In genomic region chr5:93569295-93570164, GRCh38 we compare ENCODE assay signal across 21 cellular contexts. TPM values are rescaled to one million over a fixed set of nuclear protein-coding genes. Genes with fewer than 3 reads are reported as not detected.
DNase-seq lines count a peak whose midpoint lies in the region; ATAC-seq and TF ChIP-seq lines count a peak whose summit lies in the region.
"Had no signal": no experiment of that assay in that cellular context is flagged by ENCODE, and none has a peak within 500 bp of the region (broad histone marks: within the 10 kb centered on the region; RNA-seq: fewer than 3 reads in every experiment).

No MANE protein-coding gene starts in this region.

- H3K4me1 ChIP-seq in PC-3 (ENCODE audit: insufficient read depth, low read length): peaks cover 6% of the 10 kb centered on the region; the same call in 1 of the 2 replicates

- no TSS peak for BruUV-seq in PC-3 (replicated peaks; lab: Mats Ljungman, UMichigan)

- H3K4me2 ChIP-seq in PC-3 (ENCODE audit: low read length): no peak overlapping the region

- intact Hi-C loops in PC-3 (cut with micrococcal nuclease): no loop called here

- H2AFZ ChIP-seq in PC-3 (ENCODE audit: low read length): no peak overlapping the region

- H3K9me3 ChIP-seq in PC-3 (ENCODE audit: low read length): no peaks in the 10 kb centered on the region
- H3K9me3 ChIP-seq: neutrophil, upper lobe of right lung had no signal

- peaks cover 2% of the 10 kb centered on the region for H3K36me3 Mint-ChIP-seq in activated naive CD8-positive, alpha-beta T cell
- peaks cover 2% of the 10 kb centered on the region for H3K36me3 Mint-ChIP-seq in activated naive CD8-positive, alpha-beta T cell treated with anti-CD3 and anti-CD28 coated beads, Interleukin-2, amount 50 U/mL, for 24 hours (ENCODE audit: low read depth)
- H3K36me3 Mint-ChIP-seq in naive B cell (peaks cover 7 to 9% of the 10 kb centered on the region in 2 donors), type B pancreatic cell (no peaks in the 10 kb centered on the region)
- H3K36me3 Mint-ChIP-seq: activated CD4-positive, alpha-beta memory T cell treated with anti-CD3 and anti-CD28 coated beads for 36 hours had no signal

- peaks cover 53% of the 10 kb centered on the region for H3K27me3 Mint-ChIP-seq in activated naive CD8-positive, alpha-beta T cell
- peaks cover 68% of the 10 kb centered on the region for H3K27me3 Mint-ChIP-seq in activated naive CD8-positive, alpha-beta T cell treated with anti-CD3 and anti-CD28 coated beads, Interleukin-2, amount 50 U/mL, for 24 hours
- H3K27me3 Mint-ChIP-seq in naive B cell (peaks cover 68% of the 10 kb centered on the region in 3 donors), type B pancreatic cell (peaks cover 61% of the 10 kb centered on the region)

- peaks cover 22% of the 10 kb centered on the region for H3K36me3 ChIP-seq in PC-3 (ENCODE audit: low read depth, low read length)
- H3K36me3 ChIP-seq: neutrophil, upper lobe of right lung had no signal

- peak overlapping the region; percentile 51 for H3K4me3 Mint-ChIP-seq in activated naive CD8-positive, alpha-beta T cell
- no peak overlapping the region for H3K4me3 Mint-ChIP-seq in activated naive CD8-positive, alpha-beta T cell treated with anti-CD3 and anti-CD28 coated beads, Interleukin-2, amount 50 U/mL, for 24 hours
- H3K4me3 Mint-ChIP-seq in naive B cell (peak overlapping the region; percentile 46 to 76 (median 64)), type B pancreatic cell (peak overlapping the region; percentile 41)
- H3K4me3 Mint-ChIP-seq: activated CD4-positive, alpha-beta memory T cell treated with anti-CD3 and anti-CD28 coated beads for 36 hours had no signal

- no peak overlapping the region for H3K9ac ChIP-seq in PC-3 (ENCODE audit: low read length)

- peaks cover 93% of the 10 kb centered on the region for H3K79me2 ChIP-seq in PC-3 (ENCODE audit: low read length)

- POLR2A ChIA-PET in PC-3 (lab: Charles Lee; ENCODE audit: unreplicated experiment): no interaction called here

- H3K9me3 Mint-ChIP-seq in activated naive CD8-positive, alpha-beta T cell (ENCODE audit: low read depth): no peaks in the 10 kb centered on the region
- no peaks in the 10 kb centered on the region for H3K9me3 Mint-ChIP-seq in activated naive CD8-positive, alpha-beta T cell treated with anti-CD3 and anti-CD28 coated beads, Interleukin-2, amount 50 U/mL, for 24 hours
- H3K9me3 Mint-ChIP-seq in naive B cell: peaks cover 0 to 20% (median 15%) of the 10 kb centered on the region in 7 donors
- no peaks in the 10 kb centered on the region for H3K9me3 Mint-ChIP-seq in type B pancreatic cell
- H3K9me3 Mint-ChIP-seq: activated CD4-positive, alpha-beta memory T cell treated with anti-CD3 and anti-CD28 coated beads for 36 hours had no signal

- no peak for ATAC-seq in activated naive CD8-positive, alpha-beta T cell treated with anti-CD3 and anti-CD28 coated beads, Interleukin-2, amount 50 U/mL, for 24 hours
- ATAC-seq in naive B cell (ENCODE audit: low read depth in 2 of 2) (no peak), PC-3 (no peak), GM18858 (IDR thresholded peaks at IDR 0.05; ENCODE audit: unreplicated experiment) (no peak)
- ATAC-seq: HCT116 had no signal

- no peak for DNase-seq in activated naive CD8-positive, alpha-beta T cell treated with anti-CD3 and anti-CD28 coated beads, Interleukin-2, amount 50 U/mL, for 24 hours
- DNase-seq in choroid plexus epithelial cell (ENCODE audit: low read depth): peak; percentile 73
- no peak for DNase-seq in naive B cell
- no peak for DNase-seq in type B pancreatic cell (ENCODE audit: extremely low spot score, unreplicated experiment)
- DNase-seq in NCI-H1048 (lab: John Stamatoyannopoulos, UW): no peak
- no peak for DNase-seq in PC-3
- DNase-seq: activated CD4-positive, alpha-beta memory T cell treated with anti-CD3 and anti-CD28 coated beads for 36 hours; amniotic stem cell; cerebellar nuclear complex; foreskin fibroblast; NCI-H1417; NCI-H2227 treated with DMSO at 0.1 percent for 48 hours; NK-92 treated with Interleukin-12 subunit alpha and Interleukin-12 subunit beta, amount 100 ng/mL, for 24 hours; SIG-M5; upper lobe of right lung had no signal

- no peaks in the 10 kb centered on the region for H3K27me3 ChIP-seq in PC-3 (ENCODE audit: low read length)

- CTCF ChIA-PET in PC-3 (lab: Charles Lee): no interaction called here

- no peaks in the 10 kb centered on the region for H4K20me1 ChIP-seq in PC-3 (ENCODE audit: low read length)

- H3K9me2 ChIP-seq in PC-3 (replicated peaks; ENCODE audit: low read length): no peaks in the 10 kb centered on the region

- no peak overlapping the region for H3K27ac ChIP-seq in PC-3 (ENCODE audit: low read length)
- H3K27ac ChIP-seq: neutrophil, skin epidermis, upper lobe of right lung had no signal

- H3K4me3 ChIP-seq in choroid plexus epithelial cell (ENCODE audit: low read depth, low read length): peak overlapping the region; percentile 41
- no peak overlapping the region for H3K4me3 ChIP-seq in PC-3 (ENCODE audit: low read length)
- H3K4me3 ChIP-seq: lung had no signal

- H3K4me1 Mint-ChIP-seq in activated naive CD8-positive, alpha-beta T cell (ENCODE audit: low read depth): peaks cover 25% of the 10 kb centered on the region
- peaks cover 22% of the 10 kb centered on the region for H3K4me1 Mint-ChIP-seq in activated naive CD8-positive, alpha-beta T cell treated with anti-CD3 and anti-CD28 coated beads, Interleukin-2, amount 50 U/mL, for 24 hours
- H3K4me1 Mint-ChIP-seq in naive B cell (peaks cover 16 to 30% (median 20%) of the 10 kb centered on the region in 3 donors), type B pancreatic cell (ENCODE audit: unreplicated experiment) (peaks cover 32% of the 10 kb centered on the region)

- no peaks in the 10 kb centered on the region for H3F3A ChIP-seq in PC-3 (ENCODE audit: low read length, unreplicated experiment)

- no peak overlapping the region for H3K27ac Mint-ChIP-seq in activated naive CD8-positive, alpha-beta T cell
- H3K27ac Mint-ChIP-seq in activated naive CD8-positive, alpha-beta T cell treated with anti-CD3 and anti-CD28 coated beads, Interleukin-2, amount 50 U/mL, for 24 hours: no peak overlapping the region
- H3K27ac Mint-ChIP-seq in naive B cell: peak overlapping the region in 3 of 6 donors; percentile 33 to 60 (median 41)
- H3K27ac Mint-ChIP-seq in type B pancreatic cell: peak overlapping the region; percentile 8
- H3K27ac Mint-ChIP-seq: activated CD4-positive, alpha-beta memory T cell treated with anti-CD3 and anti-CD28 coated beads for 36 hours had no signal

- peak; percentile 16 for TF ChIP-seq CTCF in choroid plexus epithelial cell (conservative IDR thresholded peaks at IDR 0.05; ENCODE audit: low read depth, low read length)
- TF ChIP-seq CTCF in type B pancreatic cell (conservative IDR thresholded peaks at IDR 0.05): no peak
- no peak for TF ChIP-seq CTCF in PC-3 (conservative IDR thresholded peaks at IDR 0.05; ENCODE audit: low read depth, low read length)

RNA-seq across cellular contexts. Expression of gene NR2F1-AS1, which starts 11.5 kb away (rescaled TPM):
- polyA plus RNA-seq in naive B cell (ENCODE audit: low read depth in 6 of 6): not detected
- total RNA-seq in type B pancreatic cell (ENCODE audit: low replicate concordance) (1.8 and 19.0 TPM in 2 replicates), PC-3 (2014; rRNA removed) (24.1 and 28.8 TPM in 2 replicates)
- total RNA-seq: activated CD4-positive, alpha-beta memory T cell treated with anti-CD3 and anti-CD28 coated beads for 36 hours had no signal

RNA-seq across cellular contexts. Expression of gene NR2F1, which starts 13.5 kb away (rescaled TPM):
- polyA plus RNA-seq in naive B cell (ENCODE audit: low read depth in 6 of 6): not detected
- total RNA-seq in type B pancreatic cell (ENCODE audit: low replicate concordance) (6.6 and 126 TPM in 2 replicates), PC-3 (2014; rRNA removed) (88.4 and 118 TPM in 2 replicates)
- total RNA-seq: activated CD4-positive, alpha-beta memory T cell treated with anti-CD3 and anti-CD28 coated beads for 36 hours had no signal
